In genomic region chr5:57171818-57172465, GRCh38 we compare ENCODE assay signal across 8 cellular contexts. TPM values are rescaled to one million over a fixed set of nuclear protein-coding genes. Genes with fewer than 3 reads are reported as not detected.
DNase-seq lines count a peak whose midpoint lies in the region; ATAC-seq, FAIRE-seq and TF ChIP-seq lines count a peak whose summit lies in the region.

No MANE protein-coding gene starts in this region.

- peak overlapping the region; percentile 100 for H3K9ac ChIP-seq in mesenchymal stem cell (ENCODE audit: low read length)

- FAIRE-seq in GM12891 (lab: Jason Lieb, UNC): no peak

- H4K8ac ChIP-seq in mesenchymal stem cell (ENCODE audit: low read length): no peak overlapping the region

- no peak overlapping the region for H4K91ac ChIP-seq in mesenchymal stem cell (ENCODE audit: low read length)

- H3K27ac ChIP-seq in AG04450 (ENCODE audit: low read depth, low read length) (no peak overlapping the region), mesenchymal stem cell (ENCODE audit: low read length, poor library complexity, severe bottlenecking) (peak overlapping the region; percentile 29), transverse colon (peak overlapping the region; percentile 95 to 100 (median 99))

- no peaks in the 10 kb centered on the region for H3K36me3 ChIP-seq in mesenchymal stem cell (ENCODE audit: control insufficient read depth in 1 of 2, insufficient read depth in 2 of 2, low read depth in 1 of 2, low read length in 2 of 2)
- no peaks in the 10 kb centered on the region for H3K36me3 ChIP-seq in transverse colon

- peaks cover 4% of the 10 kb centered on the region for H3K4me1 ChIP-seq in mesenchymal stem cell (ENCODE audit: control insufficient read depth, insufficient read depth, low read depth, low read length)
- H3K4me1 ChIP-seq in transverse colon: peaks cover 0 to 17% (median 9%) of the 10 kb centered on the region in 4 donors

- H2AK5ac ChIP-seq in mesenchymal stem cell (ENCODE audit: low read length, severe bottlenecking): no peak overlapping the region

- no peak for ATAC-seq in GM18520 (IDR thresholded peaks at IDR 0.05; ENCODE audit: unreplicated experiment)
- ATAC-seq in HG03521 (IDR thresholded peaks at IDR 0.05; ENCODE audit: unreplicated experiment): no peak

- H2BK15ac ChIP-seq in mesenchymal stem cell (ENCODE audit: low read depth, poor library complexity, severe bottlenecking): no peak overlapping the region

- H3K27me3 ChIP-seq in AG04450 (ENCODE audit: control insufficient read depth, insufficient read depth, low read length) (no peaks in the 10 kb centered on the region), mesenchymal stem cell (ENCODE audit: control insufficient read depth in 1 of 2, insufficient read depth in 1 of 2, low read length in 2 of 2) (no peaks in the 10 kb centered on the region), transverse colon (no peaks in the 10 kb centered on the region)

- CTCF ChIA-PET in AG04450 (lab: Charles Lee): no interaction called here

- H3K4ac ChIP-seq in mesenchymal stem cell (ENCODE audit: low read depth in 1 of 2, low read length in 2 of 2): peak overlapping the region in 1 of 2 experiments; percentile 75

- H3K14ac ChIP-seq in mesenchymal stem cell (ENCODE audit: low read length in 2 of 2): no peak overlapping the region

- DNase-seq in AG04450 (ENCODE audit: low read depth, low spot score): no peak
- DNase-seq in LoVo (ENCODE audit: low spot score): peak; percentile 67
- no peak for DNase-seq in astrocyte of the cerebellum (ENCODE audit: low read depth)
- DNase-seq in mesenchymal stem cell: peak; percentile 59
- peak; percentile 39 for DNase-seq in transverse colon
- DNase-seq in GM12891 (ENCODE audit: insufficient read length, low spot score): no peak

- POLR2A ChIA-PET in AG04450 (lab: Yijun Ruan, JAX): no interaction called here

- no peak overlapping the region for H3K18ac ChIP-seq in mesenchymal stem cell (ENCODE audit: low read depth in 1 of 2, low read length in 2 of 2)

- no peak overlapping the region for H2BK120ac ChIP-seq in mesenchymal stem cell (ENCODE audit: low read depth, low read length)

- no peak overlapping the region for H2BK5ac ChIP-seq in mesenchymal stem cell (ENCODE audit: low read depth, low read length, poor library complexity, severe bottlenecking)

- H3K4me2 ChIP-seq in mesenchymal stem cell (ENCODE audit: low read length, poor library complexity, severe bottlenecking): peak overlapping the region; percentile 100

- 76% methylated on average over 7 of the region's 16 CpGs for WGBS in mesenchymal stem cell
- WGBS in transverse colon (ENCODE audit: low coverage in 1 of 2), 2 donors: 33 to 48% methylated on average over 12 to 16 of the region's 16 CpGs

- intact Hi-C loops in transverse colon (cut with DNase I; ENCODE audit: low total_unique reads): no loop called here

- H3K9me3 ChIP-seq in AG04450 (ENCODE audit: control insufficient read depth, insufficient read depth, low read length) (no peaks in the 10 kb centered on the region; the same call in 1 of the 2 replicates), mesenchymal stem cell (ENCODE audit: control insufficient read depth, low read length) (no peaks in the 10 kb centered on the region), transverse colon (no peaks in the 10 kb centered on the region)

- H2AFZ ChIP-seq in mesenchymal stem cell (ENCODE audit: low read depth, low read length): no peak overlapping the region

- peak overlapping the region in 1 of 2 experiments; percentile 67 for H3K23ac ChIP-seq in mesenchymal stem cell (ENCODE audit: low read length in 2 of 2)

- H3K79me1 ChIP-seq in mesenchymal stem cell (replicated peaks; ENCODE audit: low read length, poor library complexity, severe bottlenecking): peaks cover 3% of the 10 kb centered on the region

- TF ChIP-seq CTCF in AG04450 (IDR thresholded peaks at IDR 0.05; ENCODE audit: low read depth, low read length) (no peak), astrocyte of the cerebellum (IDR thresholded peaks at IDR 0.05; ENCODE audit: low read depth, low read length, missing control alignments) (no peak), transverse colon (IDR thresholded peaks at IDR 0.05) (no peak)

- no peak for TF ChIP-seq POLR2A in transverse colon (IDR thresholded peaks at IDR 0.05)
- no peak for TF ChIP-seq POLR2A in GM12891 (IDR thresholded peaks at IDR 0.05; ENCODE audit: low read depth, low read length)

- H3K4me3 ChIP-seq in AG04450 (ENCODE audit: low read depth, low read length) (peak overlapping the region; percentile 93), astrocyte of the cerebellum (ENCODE audit: low read depth, low read length) (peak overlapping the region; percentile 86), mesenchymal stem cell (ENCODE audit: insufficient read depth in 1 of 2, low read depth in 1 of 2, low read length in 2 of 2) (peak overlapping the region in 1 of 2 experiments; percentile 84), transverse colon (peak overlapping the region; percentile 17 to 90 (median 66))

- no peak for TF ChIP-seq EP300 in transverse colon (IDR thresholded peaks at IDR 0.05; ENCODE audit: low read depth)

- in situ Hi-C loops in astrocyte of the cerebellum (cut with HindIII; ENCODE audit: low sequenced_read_pairs): no loop called here
- in situ Hi-C loops in transverse colon (cut with MboI; ENCODE audit: low pct_ligation_motif_present in 1 of 4, low pct_unique_long_range_greater_than_20kb in 1 of 4, low sequenced_read_pairs in 3 of 4): no loop called here

- no peak overlapping the region for H2BK12ac ChIP-seq in mesenchymal stem cell (ENCODE audit: low read length in 2 of 2)

TF ChIP-seq in GM12891, 5 proteins besides CTCF, POLR2A, EP300 and RAD21:
- no peak for TF ChIP-seq TAF1 (IDR thresholded peaks at IDR 0.05; ENCODE audit: low read depth, low read length)
- no peak for TF ChIP-seq SPI1 (IDR thresholded peaks at IDR 0.05; ENCODE audit: low read depth, low read length)
- TF ChIP-seq PAX5 (IDR thresholded peaks at IDR 0.05; ENCODE audit: insufficient read depth, low read length, severe bottlenecking): no peak
- no peak for TF ChIP-seq POU2F2 (IDR thresholded peaks at IDR 0.05; ENCODE audit: low read depth, low read length)
- TF ChIP-seq POLR2AphosphoS5 (IDR thresholded peaks at IDR 0.05; ENCODE audit: low read depth, low read length): no peak

RNA-seq across cellular contexts. Expression of gene GPBP1, which starts 1.9 kb away (rescaled TPM):
- 44.5 and 67.7 TPM in 2 replicates for polyA plus RNA-seq in AG04450 (2011; rRNA removed)
- polyA minus RNA-seq in AG04450 (2011; rRNA and poly(A)+ RNA removed): 14.2 and 34.6 TPM in 2 replicates
- 35.5 TPM for polyA plus RNA-seq in mesenchymal stem cell (2013, experiment 1 of 2)
- 37.4 TPM for polyA plus RNA-seq in mesenchymal stem cell (2013, experiment 2 of 2)
- 10 to 100 TPM; 36.7 to 95.1 (median 75.6) TPM for total RNA-seq in transverse colon
- 31.2 TPM for polyA plus RNA-seq in GM12891 (2012; ENCODE audit: low read depth, missing spikeins)

Comparison
In these comparisons a context has a peak if more than half of its experiments do, and no peak if none do; other contexts are left out.
1. DNase-seq: peak in LoVo (single experiment), mesenchymal stem cell (single experiment) and transverse colon (single experiment); none in AG04450 (single experiment), astrocyte of the cerebellum (single experiment) and GM12891 (single experiment).